ENCODE assay signal across 11 cellular contexts in genomic region chr15:48602358-48603122, GRCh38. TPM values are rescaled to one million over a fixed set of nuclear protein-coding genes. Genes with fewer than 3 reads are reported as not detected.
DNase-seq lines count a peak whose midpoint lies in the region; ATAC-seq and TF ChIP-seq lines count a peak whose summit lies in the region.
"Had no signal": no experiment of that assay in that cellular context is flagged by ENCODE, and none has a peak within 500 bp of the region (broad histone marks: within the 10 kb centered on the region; RNA-seq: fewer than 3 reads in every experiment).

No MANE protein-coding gene starts in this region.

- peaks cover 0 to 5% of the 10 kb centered on the region in 2 experiments; a peak in 1 of 3 replicates for H3K36me3 ChIP-seq in HEK293 (ENCODE audit: control insufficient read depth in 2 of 2, insufficient read depth in 1 of 2, low read length in 2 of 2)
- H3K36me3 ChIP-seq in gastrocnemius medialis = no peaks in the 10 kb centered on the region

- H3K27ac ChIP-seq in HEK293 (ENCODE audit: extremely low read depth, low read depth, low read length) = no peak overlapping the region
- H3K27ac ChIP-seq in gastrocnemius medialis = peak overlapping the region; percentile 14 to 59 (median 37)

- ATAC-seq in left ventricle myocardium superior (peak; percentile 79), gastrocnemius medialis (no peak), HG02840 (IDR thresholded peaks at IDR 0.05; ENCODE audit: low FRiP score, unreplicated experiment) (no peak), GM18520 (IDR thresholded peaks at IDR 0.05; ENCODE audit: unreplicated experiment) (no peak), HG02610 (IDR thresholded peaks at IDR 0.05; ENCODE audit: unreplicated experiment) (no peak)

- DNase-seq in astrocyte of the hippocampus (ENCODE audit: low read depth, low spot score) = peak; percentile 86
- DNase-seq in left ventricle myocardium superior = no peak
- no peak for DNase-seq in gastrocnemius medialis
- no peak for DNase-seq in HT-29 (ENCODE audit: low spot score)
- DNase-seq: erythroblast, NCI-H524, nephron progenitor cell had no signal

- no peak for TF ChIP-seq POLR2A in gastrocnemius medialis (IDR thresholded peaks at IDR 0.05)

- H3K4me3 ChIP-seq in HEK293 (ENCODE audit: low read depth, low read length) (no peak overlapping the region), gastrocnemius medialis (peak overlapping the region in 1 of 4 donors; percentile 8)

- no peak for TF ChIP-seq CTCF in HEK293 (tag by site-specific recombination; IDR thresholded peaks at IDR 0.05)
- TF ChIP-seq CTCF in gastrocnemius medialis (IDR thresholded peaks at IDR 0.05 in 4 of 5, conservative IDR thresholded peaks at IDR 0.05 in 1 of 5) = no peak

- in situ Hi-C loops in gastrocnemius medialis (cut with MboI; ENCODE audit: low sequenced_read_pairs in 4 of 4) = no loop called here

- POLR2A ChIA-PET in HEK293 (lab: Yijun Ruan, JAX) = no interaction called here

- CTCF ChIA-PET in HEK293 (lab: Yijun Ruan, JAX) = no interaction called here

- no peaks in the 10 kb centered on the region for H3K27me3 ChIP-seq in gastrocnemius medialis

- H3K4me1 ChIP-seq in HEK293 (ENCODE audit: control insufficient read depth, insufficient read depth, low read length) (peaks cover 3% of the 10 kb centered on the region; the same call in 1 of the 2 replicates), gastrocnemius medialis (peaks cover 3 to 9% of the 10 kb centered on the region in 2 donors)

- intact Hi-C loops in left ventricle myocardium superior (cut with micrococcal nuclease) = no loop called here
- intact Hi-C loops in gastrocnemius medialis (cut with DNase I; ENCODE audit: low total_unique reads) = no loop called here

- H3K9me3 ChIP-seq in HEK293 (ENCODE audit: control insufficient read depth, insufficient read depth, low read depth, low read length) = no peaks in the 10 kb centered on the region
- H3K9me3 ChIP-seq in gastrocnemius medialis = no peaks in the 10 kb centered on the region

TF ChIP-seq in HEK293, 187 proteins besides CTCF, POLR2A, EP300 and RAD21:
- peak; percentile 70 for TF ChIP-seq FEZF1 (tag by site-specific recombination; IDR thresholded peaks at IDR 0.05)
- TF ChIP-seq ZNF76 (tag by site-specific recombination; IDR thresholded peaks at IDR 0.05; ENCODE audit: borderline replicate concordance, low read depth) = no peak
- TF ChIP-seq ZNF629 (tag by site-specific recombination; IDR thresholded peaks at IDR 0.05) = peak; percentile 68; the same call in 1 of the 2 replicates
- TF ChIP-seq ZNF518A (tag by site-specific recombination; conservative IDR thresholded peaks at IDR 0.05; ENCODE audit: low read depth) = peak; percentile 36
- no peak for TF ChIP-seq INSM2 (tag by site-specific recombination; IDR thresholded peaks at IDR 0.05)
- no peak for TF ChIP-seq ZNF112 (tag by site-specific recombination; IDR thresholded peaks at IDR 0.05)
- TF ChIP-seq ZNF140 (tag by site-specific recombination; IDR thresholded peaks at IDR 0.05) = no peak
- TF ChIP-seq PRDM6 (tag by site-specific recombination; IDR thresholded peaks at IDR 0.05) = peak; percentile 75
- TF ChIP-seq SP7 (tag by site-specific recombination; IDR thresholded peaks at IDR 0.05) = no peak
- peak; percentile 82 for TF ChIP-seq ATF2 (tag by site-specific recombination; IDR thresholded peaks at IDR 0.05; ENCODE audit: low read depth)

RNA-seq across cellular contexts. Expression of gene FBN1, which starts 43.0 kb away (rescaled TPM):
- total RNA-seq in left ventricle myocardium superior = 27.6 TPM
- 10 to 100 TPM; 13.0 to 28.0 (median 20.9) TPM for total RNA-seq in gastrocnemius medialis
- 0.39 and 0.61 TPM in 2 replicates for total RNA-seq in HT-29 (2014; rRNA removed; shearing (Covaris generic))
